In genomic region chr2:70993689-70993986, GRCh38 we compare ENCODE assay signal across 9 cellular contexts. TPM values are rescaled to one million over a fixed set of nuclear protein-coding genes. Genes with fewer than 3 reads are reported as not detected.
DNase-seq lines count a peak whose midpoint lies in the region; ATAC-seq, FAIRE-seq and TF ChIP-seq lines count a peak whose summit lies in the region.
"Had no signal": no experiment of that assay in that cellular context is flagged by ENCODE, and none has a peak within 500 bp of the region (broad histone marks: within the 10 kb centered on the region; RNA-seq: fewer than 3 reads in every experiment).

No MANE protein-coding gene starts in this region.

- ATAC-seq in HG03039 (IDR thresholded peaks at IDR 0.05; ENCODE audit: unreplicated experiment), result no peak

- TF ChIP-seq CTCF in 22Rv1 (IDR thresholded peaks at IDR 0.05), result no peak
- no peak for TF ChIP-seq CTCF in HFF-Myc (IDR thresholded peaks at IDR 0.05; ENCODE audit: low read depth, low read length, missing control alignments)
- TF ChIP-seq CTCF in bronchial epithelial cell (IDR thresholded peaks at IDR 0.05; ENCODE audit: insufficient read depth, low read length, severe bottlenecking), result no peak

- H3K4me3 ChIP-seq in HFF-Myc (replicated peaks; ENCODE audit: low read depth, low read length) (peak overlapping the region; percentile 95), bronchial epithelial cell (ENCODE audit: low read depth, low read length) (peak overlapping the region; percentile 89), mucosa of rectum (ENCODE audit: low read length in 2 of 2) (peak overlapping the region; percentile 86 to 89)

- DNase-seq in HFF-Myc (ENCODE audit: extremely low read depth, low read depth) (no peak), bronchial epithelial cell (ENCODE audit: low read depth) (no peak), RPMI8226 (no peak), GM12891 (ENCODE audit: insufficient read length, low spot score) (no peak), posterior cingulate gyrus (no peak)

- peak overlapping the region; percentile 58 to 82 for H3K9ac ChIP-seq in mucosa of rectum (ENCODE audit: low read depth in 1 of 2, low read length in 2 of 2)

- H3K27me3 ChIP-seq in bronchial epithelial cell (ENCODE audit: control insufficient read depth, insufficient read depth, low read length), result no peaks in the 10 kb centered on the region
- no peaks in the 10 kb centered on the region for H3K27me3 ChIP-seq in mucosa of rectum (ENCODE audit: control insufficient read depth in 2 of 2, insufficient read depth in 2 of 2, low read length in 2 of 2)

- H3K27ac ChIP-seq in 22Rv1 (peak overlapping the region; percentile 50; the same call in 1 of the 2 replicates), mucosa of rectum (ENCODE audit: low read depth in 2 of 2, low read length in 2 of 2) (no peak overlapping the region)

- intact Hi-C loops in posterior cingulate gyrus (cut with DNase I), result loop anchor here (5.0 kb wide), 1 partner anchor 74 kb away; the partner anchor contains the start of gene NAGK

- H3K4me1 ChIP-seq in mucosa of rectum (ENCODE audit: control insufficient read depth in 2 of 2, insufficient read depth in 2 of 2, low read length in 2 of 2), result peaks cover 12% of the 10 kb centered on the region in 2 donors

- peak; percentile 43 for FAIRE-seq in bronchial epithelial cell (lab: Jason Lieb, UNC)
- no peak for FAIRE-seq in GM12891 (lab: Jason Lieb, UNC)
- FAIRE-seq: colon had no signal

- TF ChIP-seq POLR2A in GM12891 (IDR thresholded peaks at IDR 0.05; ENCODE audit: low read depth, low read length), result no peak

- H3K9me3 ChIP-seq in mucosa of rectum (ENCODE audit: control insufficient read depth in 2 of 2, low read length in 2 of 2), result no peaks in the 10 kb centered on the region

- peaks cover 18% of the 10 kb centered on the region for H3K36me3 ChIP-seq in bronchial epithelial cell (ENCODE audit: control insufficient read depth, insufficient read depth, low read length)
- peaks cover 19 to 34% of the 10 kb centered on the region in 2 donors for H3K36me3 ChIP-seq in mucosa of rectum (ENCODE audit: control insufficient read depth in 2 of 2, insufficient read depth in 2 of 2, low read length in 2 of 2)

TF ChIP-seq in GM12891, 5 proteins besides CTCF, POLR2A, EP300 and RAD21:
- TF ChIP-seq SPI1 (IDR thresholded peaks at IDR 0.05; ENCODE audit: low read depth, low read length) (no peak), POLR2AphosphoS5 (IDR thresholded peaks at IDR 0.05; ENCODE audit: low read depth, low read length) (no peak), POU2F2 (IDR thresholded peaks at IDR 0.05; ENCODE audit: low read depth, low read length) (no peak), TAF1 (IDR thresholded peaks at IDR 0.05; ENCODE audit: low read depth, low read length) (no peak), PAX5 (IDR thresholded peaks at IDR 0.05; ENCODE audit: insufficient read depth, low read length, severe bottlenecking) (no peak)

RNA-seq across cellular contexts. Expression of gene TEX261, which starts 1.0 kb away (rescaled TPM):
- total RNA-seq in bronchial epithelial cell, result 11.1 and 14.1 TPM in 2 replicates
- polyA plus RNA-seq in GM12891 (2012; ENCODE audit: low read depth, missing spikeins), result 24.3 TPM

RNA-seq across cellular contexts. Expression of gene ANKRD53, which starts 15.2 kb away (rescaled TPM):
- not detected in 2 replicates for total RNA-seq in bronchial epithelial cell
- polyA plus RNA-seq in GM12891 (2012; ENCODE audit: low read depth, missing spikeins), result 0.14 TPM

RNA-seq across cellular contexts. Expression of gene ATP6V1B1, which starts 57.9 kb away (rescaled TPM):
- total RNA-seq in bronchial epithelial cell, result 0.64 TPM in 1 of 2 replicates, not detected in the other
- polyA plus RNA-seq in GM12891 (2012; ENCODE audit: low read depth, missing spikeins), result not detected
